In the genomic region with DNA sequence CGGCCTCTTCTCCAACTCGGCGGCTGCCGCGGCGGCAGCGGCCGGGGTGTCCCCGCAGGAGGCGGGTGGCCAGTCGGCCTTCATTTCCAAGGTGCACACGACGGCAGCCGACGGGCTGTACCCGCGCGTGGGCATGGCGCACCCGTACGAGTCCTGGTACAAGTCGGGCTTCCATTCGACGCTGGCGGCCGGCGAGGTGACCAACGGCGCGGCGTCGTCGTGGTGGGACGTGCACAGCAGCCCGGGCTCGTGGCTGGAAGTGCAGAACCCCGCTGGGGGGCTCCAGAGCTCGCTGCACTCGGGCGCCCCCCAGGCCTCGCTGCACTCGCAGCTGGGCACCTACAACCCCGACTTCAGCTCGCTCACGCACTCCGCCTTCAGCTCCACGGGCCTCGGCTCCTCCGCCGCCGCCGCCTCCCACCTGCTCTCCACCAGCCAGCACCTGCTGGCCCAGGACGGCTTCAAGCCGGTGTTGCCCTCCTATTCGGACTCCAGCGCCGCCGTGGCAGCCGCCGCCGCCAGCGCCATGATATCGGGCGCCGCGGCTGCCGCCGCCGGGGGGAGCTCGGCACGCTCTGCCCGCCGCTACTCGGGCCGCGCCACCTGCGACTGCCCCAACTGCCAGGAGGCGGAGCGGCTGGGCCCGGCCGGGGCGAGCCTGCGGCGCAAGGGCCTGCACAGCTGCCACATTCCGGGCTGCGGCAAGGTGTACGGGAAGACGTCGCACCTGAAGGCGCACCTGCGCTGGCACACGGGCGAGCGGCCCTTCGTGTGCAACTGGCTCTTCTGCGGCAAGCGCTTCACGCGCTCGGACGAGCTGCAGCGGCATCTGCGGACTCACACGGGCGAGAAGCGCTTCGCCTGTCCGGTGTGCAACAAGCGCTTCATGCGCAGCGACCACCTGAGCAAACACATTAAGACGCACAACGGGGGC, we compare ENCODE assay signal across 1 cellular context.
TF ChIP-seq lines count a peak whose summit lies in the region.

No MANE protein-coding gene starts in this region.

TF ChIP-seq in HEK293, 187 proteins besides CTCF, POLR2A, EP300 and RAD21 (continued from another document and continues in another):
- TF ChIP-seq, protein P1, sequence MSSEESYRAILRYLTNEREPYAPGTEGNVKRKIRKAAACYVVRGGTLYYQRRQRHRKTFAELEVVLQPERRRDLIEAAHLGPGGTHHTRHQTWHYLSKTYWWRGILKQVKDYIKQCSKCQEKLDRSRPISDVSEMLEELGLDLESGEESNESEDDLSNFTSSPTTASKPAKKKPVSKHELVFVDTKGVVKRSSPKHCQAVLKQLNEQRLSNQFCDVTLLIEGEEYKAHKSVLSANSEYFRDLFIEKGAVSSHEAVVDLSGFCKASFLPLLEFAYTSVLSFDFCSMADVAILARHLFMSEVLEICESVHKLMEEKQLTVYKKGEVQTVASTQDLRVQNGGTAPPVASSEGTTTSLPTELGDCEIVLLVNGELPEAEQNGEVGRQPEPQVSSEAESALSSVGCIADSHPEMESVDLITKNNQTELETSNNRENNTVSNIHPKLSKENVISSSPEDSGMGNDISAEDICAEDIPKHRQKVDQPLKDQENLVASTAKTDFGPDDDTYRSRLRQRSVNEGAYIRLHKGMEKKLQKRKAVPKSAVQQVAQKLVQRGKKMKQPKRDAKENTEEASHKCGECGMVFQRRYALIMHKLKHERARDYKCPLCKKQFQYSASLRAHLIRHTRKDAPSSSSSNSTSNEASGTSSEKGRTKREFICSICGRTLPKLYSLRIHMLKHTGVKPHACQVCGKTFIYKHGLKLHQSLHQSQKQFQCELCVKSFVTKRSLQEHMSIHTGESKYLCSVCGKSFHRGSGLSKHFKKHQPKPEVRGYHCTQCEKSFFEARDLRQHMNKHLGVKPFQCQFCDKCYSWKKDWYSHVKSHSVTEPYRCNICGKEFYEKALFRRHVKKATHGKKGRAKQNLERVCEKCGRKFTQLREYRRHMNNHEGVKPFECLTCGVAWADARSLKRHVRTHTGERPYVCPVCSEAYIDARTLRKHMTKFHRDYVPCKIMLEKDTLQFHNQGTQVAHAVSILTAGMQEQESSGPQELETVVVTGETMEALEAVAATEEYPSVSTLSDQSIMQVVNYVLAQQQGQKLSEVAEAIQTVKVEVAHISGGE (tag by site-specific recombination; conservative IDR thresholded peaks at IDR 0.05; ENCODE audit: low read depth) = no peak
- TF ChIP-seq ZNF23 (tag by site-specific recombination; IDR thresholded peaks at IDR 0.05; ENCODE audit: borderline replicate concordance) = no peak
- no peak for TF ChIP-seq ZNF2 (tag by site-specific recombination; IDR thresholded peaks at IDR 0.05)
- no peak for TF ChIP-seq ZNF146 (tag by site-specific recombination; IDR thresholded peaks at IDR 0.05)
- TF ChIP-seq YY2 (tag by site-specific recombination; IDR thresholded peaks at IDR 0.05) = no peak
- TF ChIP-seq, protein P2, sequence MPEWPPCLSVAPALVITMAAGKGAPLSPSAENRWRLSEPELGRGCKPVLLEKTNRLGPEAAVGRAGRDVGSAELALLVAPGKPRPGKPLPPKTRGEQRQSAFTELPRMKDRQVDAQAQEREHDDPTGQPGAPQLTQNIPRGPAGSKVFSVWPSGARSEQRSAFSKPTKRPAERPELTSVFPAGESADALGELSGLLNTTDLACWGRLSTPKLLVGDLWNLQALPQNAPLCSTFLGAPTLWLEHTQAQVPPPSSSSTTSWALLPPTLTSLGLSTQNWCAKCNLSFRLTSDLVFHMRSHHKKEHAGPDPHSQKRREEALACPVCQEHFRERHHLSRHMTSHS (tag by site-specific recombination; IDR thresholded peaks at IDR 0.05) = no peak
- TF ChIP-seq ZNF416 (tag by site-specific recombination; IDR thresholded peaks at IDR 0.05) = no peak
- no peak for TF ChIP-seq KLF16 (tag by site-specific recombination; IDR thresholded peaks at IDR 0.05)
- TF ChIP-seq ZNF214 (tag by site-specific recombination; IDR thresholded peaks at IDR 0.05; ENCODE audit: borderline replicate concordance) = no peak
- peak; percentile 26; the same call in 1 of the 2 replicates for TF ChIP-seq KLF10 (tag by site-specific recombination; IDR thresholded peaks at IDR 0.05)
- TF ChIP-seq ZNF391 (tag by site-specific recombination; IDR thresholded peaks at IDR 0.05; ENCODE audit: borderline replicate concordance, low read depth) = no peak
- TF ChIP-seq ZNF521 (tag by site-specific recombination; IDR thresholded peaks at IDR 0.05) = no peak
- TF ChIP-seq ZNF621 (tag by site-specific recombination; IDR thresholded peaks at IDR 0.05) = no peak
- TF ChIP-seq ZNF596 (tag by site-specific recombination; IDR thresholded peaks at IDR 0.05) = no peak
- TF ChIP-seq YY1 (tag by site-specific recombination; IDR thresholded peaks at IDR 0.05) = no peak
- TF ChIP-seq ZNF558 (tag by site-specific recombination; IDR thresholded peaks at IDR 0.05) = no peak
- TF ChIP-seq, protein P3, sequence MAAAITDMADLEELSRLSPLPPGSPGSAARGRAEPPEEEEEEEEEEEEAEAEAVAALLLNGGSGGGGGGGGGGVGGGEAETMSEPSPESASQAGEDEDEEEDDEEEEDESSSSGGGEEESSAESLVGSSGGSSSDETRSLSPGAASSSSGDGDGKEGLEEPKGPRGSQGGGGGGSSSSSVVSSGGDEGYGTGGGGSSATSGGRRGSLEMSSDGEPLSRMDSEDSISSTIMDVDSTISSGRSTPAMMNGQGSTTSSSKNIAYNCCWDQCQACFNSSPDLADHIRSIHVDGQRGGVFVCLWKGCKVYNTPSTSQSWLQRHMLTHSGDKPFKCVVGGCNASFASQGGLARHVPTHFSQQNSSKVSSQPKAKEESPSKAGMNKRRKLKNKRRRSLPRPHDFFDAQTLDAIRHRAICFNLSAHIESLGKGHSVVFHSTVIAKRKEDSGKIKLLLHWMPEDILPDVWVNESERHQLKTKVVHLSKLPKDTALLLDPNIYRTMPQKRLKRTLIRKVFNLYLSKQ (tag by site-specific recombination; IDR thresholded peaks at IDR 0.05; ENCODE audit: borderline replicate concordance) = no peak
- 0 out of 2 replicates have a peak, but pooled peaks have one; percentile 17 for TF ChIP-seq ZNF423 (tag by site-specific recombination; IDR thresholded peaks at IDR 0.05)
- TF ChIP-seq ZNF707 (tag by site-specific recombination; IDR thresholded peaks at IDR 0.05) = no peak
- TF ChIP-seq ZBTB17 (tag by site-specific recombination; IDR thresholded peaks at IDR 0.05) = no peak
- no peak for TF ChIP-seq ZNF623 (tag by site-specific recombination; IDR thresholded peaks at IDR 0.05)
- TF ChIP-seq ZSCAN16 (tag by site-specific recombination; IDR thresholded peaks at IDR 0.05) = no peak
- no peak for TF ChIP-seq OVOL3 (tag by site-specific recombination; IDR thresholded peaks at IDR 0.05)
- TF ChIP-seq, protein P4, sequence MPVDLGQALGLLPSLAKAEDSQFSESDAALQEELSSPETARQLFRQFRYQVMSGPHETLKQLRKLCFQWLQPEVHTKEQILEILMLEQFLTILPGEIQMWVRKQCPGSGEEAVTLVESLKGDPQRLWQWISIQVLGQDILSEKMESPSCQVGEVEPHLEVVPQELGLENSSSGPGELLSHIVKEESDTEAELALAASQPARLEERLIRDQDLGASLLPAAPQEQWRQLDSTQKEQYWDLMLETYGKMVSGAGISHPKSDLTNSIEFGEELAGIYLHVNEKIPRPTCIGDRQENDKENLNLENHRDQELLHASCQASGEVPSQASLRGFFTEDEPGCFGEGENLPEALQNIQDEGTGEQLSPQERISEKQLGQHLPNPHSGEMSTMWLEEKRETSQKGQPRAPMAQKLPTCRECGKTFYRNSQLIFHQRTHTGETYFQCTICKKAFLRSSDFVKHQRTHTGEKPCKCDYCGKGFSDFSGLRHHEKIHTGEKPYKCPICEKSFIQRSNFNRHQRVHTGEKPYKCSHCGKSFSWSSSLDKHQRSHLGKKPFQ (tag by site-specific recombination; IDR thresholded peaks at IDR 0.05) = no peak
- no peak for TF ChIP-seq GLI2 (tag by site-specific recombination; IDR thresholded peaks at IDR 0.05; ENCODE audit: borderline replicate concordance, low read depth)
- TF ChIP-seq, protein P5, sequence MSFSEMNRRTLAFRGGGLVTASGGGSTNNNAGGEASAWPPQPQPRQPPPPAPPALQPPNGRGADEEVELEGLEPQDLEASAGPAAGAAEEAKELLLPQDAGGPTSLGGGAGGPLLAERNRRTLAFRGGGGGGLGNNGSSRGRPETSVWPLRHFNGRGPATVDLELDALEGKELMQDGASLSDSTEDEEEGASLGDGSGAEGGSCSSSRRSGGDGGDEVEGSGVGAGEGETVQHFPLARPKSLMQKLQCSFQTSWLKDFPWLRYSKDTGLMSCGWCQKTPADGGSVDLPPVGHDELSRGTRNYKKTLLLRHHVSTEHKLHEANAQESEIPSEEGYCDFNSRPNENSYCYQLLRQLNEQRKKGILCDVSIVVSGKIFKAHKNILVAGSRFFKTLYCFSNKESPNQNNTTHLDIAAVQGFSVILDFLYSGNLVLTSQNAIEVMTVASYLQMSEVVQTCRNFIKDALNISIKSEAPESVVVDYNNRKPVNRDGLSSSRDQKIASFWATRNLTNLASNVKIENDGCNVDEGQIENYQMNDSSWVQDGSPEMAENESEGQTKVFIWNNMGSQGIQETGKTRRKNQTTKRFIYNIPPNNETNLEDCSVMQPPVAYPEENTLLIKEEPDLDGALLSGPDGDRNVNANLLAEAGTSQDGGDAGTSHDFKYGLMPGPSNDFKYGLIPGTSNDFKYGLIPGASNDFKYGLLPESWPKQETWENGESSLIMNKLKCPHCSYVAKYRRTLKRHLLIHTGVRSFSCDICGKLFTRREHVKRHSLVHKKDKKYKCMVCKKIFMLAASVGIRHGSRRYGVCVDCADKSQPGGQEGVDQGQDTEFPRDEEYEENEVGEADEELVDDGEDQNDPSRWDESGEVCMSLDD (tag by site-specific recombination; IDR thresholded peaks at IDR 0.05) = peak; percentile 49; the same call in 1 of the 2 replicates
- no peak for TF ChIP-seq ZNF670 (tag by site-specific recombination; IDR thresholded peaks at IDR 0.05; ENCODE audit: low read depth)
- TF ChIP-seq, protein P6, sequence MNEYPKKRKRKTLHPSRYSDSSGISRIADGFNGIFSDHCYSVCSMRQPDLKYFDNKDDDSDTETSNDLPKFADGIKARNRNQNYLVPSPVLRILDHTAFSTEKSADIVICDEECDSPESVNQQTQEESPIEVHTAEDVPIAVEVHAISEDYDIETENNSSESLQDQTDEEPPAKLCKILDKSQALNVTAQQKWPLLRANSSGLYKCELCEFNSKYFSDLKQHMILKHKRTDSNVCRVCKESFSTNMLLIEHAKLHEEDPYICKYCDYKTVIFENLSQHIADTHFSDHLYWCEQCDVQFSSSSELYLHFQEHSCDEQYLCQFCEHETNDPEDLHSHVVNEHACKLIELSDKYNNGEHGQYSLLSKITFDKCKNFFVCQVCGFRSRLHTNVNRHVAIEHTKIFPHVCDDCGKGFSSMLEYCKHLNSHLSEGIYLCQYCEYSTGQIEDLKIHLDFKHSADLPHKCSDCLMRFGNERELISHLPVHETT (tag by site-specific recombination; IDR thresholded peaks at IDR 0.05) = no peak
- TF ChIP-seq ZNF155 (tag by site-specific recombination; IDR thresholded peaks at IDR 0.05) = no peak
- 0 out of 2 replicates have a peak, but pooled peaks have one; percentile 64 for TF ChIP-seq ZNF777 (tag by site-specific recombination; IDR thresholded peaks at IDR 0.05; ENCODE audit: borderline replicate concordance)
- no peak for TF ChIP-seq ZNF654 (tag by site-specific recombination; IDR thresholded peaks at IDR 0.05; ENCODE audit: low read depth)
- TF ChIP-seq ZNF48 (tag by site-specific recombination; IDR thresholded peaks at IDR 0.05) = no peak
- TF ChIP-seq ZNF548 (tag by site-specific recombination; IDR thresholded peaks at IDR 0.05) = no peak
- TF ChIP-seq ZNF157 (tag by site-specific recombination; IDR thresholded peaks at IDR 0.05) = no peak
- TF ChIP-seq, protein P7, sequence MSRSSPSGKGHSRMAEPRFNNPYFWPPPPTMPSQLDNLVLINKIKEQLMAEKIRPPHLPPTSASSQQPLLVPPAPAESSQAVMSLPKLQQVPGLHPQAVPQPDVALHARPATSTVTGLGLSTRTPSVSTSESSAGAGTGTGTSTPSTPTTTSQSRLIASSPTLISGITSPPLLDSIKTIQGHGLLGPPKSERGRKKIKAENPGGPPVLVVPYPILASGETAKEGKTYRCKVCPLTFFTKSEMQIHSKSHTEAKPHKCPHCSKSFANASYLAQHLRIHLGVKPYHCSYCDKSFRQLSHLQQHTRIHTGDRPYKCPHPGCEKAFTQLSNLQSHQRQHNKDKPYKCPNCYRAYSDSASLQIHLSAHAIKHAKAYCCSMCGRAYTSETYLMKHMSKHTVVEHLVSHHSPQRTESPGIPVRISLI (tag by site-specific recombination; IDR thresholded peaks at IDR 0.05) = no peak
- TF ChIP-seq ZNF366 (tag by site-specific recombination; conservative IDR thresholded peaks at IDR 0.05) = no peak
- TF ChIP-seq ZNF501 (tag by site-specific recombination; IDR thresholded peaks at IDR 0.05) = no peak
- TF ChIP-seq, protein P8, sequence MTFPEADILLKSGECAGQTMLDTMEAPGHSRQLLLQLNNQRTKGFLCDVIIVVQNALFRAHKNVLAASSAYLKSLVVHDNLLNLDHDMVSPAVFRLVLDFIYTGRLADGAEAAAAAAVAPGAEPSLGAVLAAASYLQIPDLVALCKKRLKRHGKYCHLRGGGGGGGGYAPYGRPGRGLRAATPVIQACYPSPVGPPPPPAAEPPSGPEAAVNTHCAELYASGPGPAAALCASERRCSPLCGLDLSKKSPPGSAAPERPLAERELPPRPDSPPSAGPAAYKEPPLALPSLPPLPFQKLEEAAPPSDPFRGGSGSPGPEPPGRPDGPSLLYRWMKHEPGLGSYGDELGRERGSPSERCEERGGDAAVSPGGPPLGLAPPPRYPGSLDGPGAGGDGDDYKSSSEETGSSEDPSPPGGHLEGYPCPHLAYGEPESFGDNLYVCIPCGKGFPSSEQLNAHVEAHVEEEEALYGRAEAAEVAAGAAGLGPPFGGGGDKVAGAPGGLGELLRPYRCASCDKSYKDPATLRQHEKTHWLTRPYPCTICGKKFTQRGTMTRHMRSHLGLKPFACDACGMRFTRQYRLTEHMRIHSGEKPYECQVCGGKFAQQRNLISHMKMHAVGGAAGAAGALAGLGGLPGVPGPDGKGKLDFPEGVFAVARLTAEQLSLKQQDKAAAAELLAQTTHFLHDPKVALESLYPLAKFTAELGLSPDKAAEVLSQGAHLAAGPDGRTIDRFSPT (tag by site-specific recombination; IDR thresholded peaks at IDR 0.05) = peak; percentile 36; the same call in 1 of the 2 replicates
- no peak for TF ChIP-seq KLF1 (tag by site-specific recombination; IDR thresholded peaks at IDR 0.05)
- TF ChIP-seq ZNF529 (tag by site-specific recombination; IDR thresholded peaks at IDR 0.05; ENCODE audit: insufficient replicate concordance) = no peak
- no peak for TF ChIP-seq ZNF114 (tag by site-specific recombination; IDR thresholded peaks at IDR 0.05)
- TF ChIP-seq ZNF629 (tag by site-specific recombination; IDR thresholded peaks at IDR 0.05) = no peak
- TF ChIP-seq MYNN (tag by site-specific recombination; IDR thresholded peaks at IDR 0.05; ENCODE audit: borderline replicate concordance) = no peak
- TF ChIP-seq ZNF169 (tag by site-specific recombination; IDR thresholded peaks at IDR 0.05) = no peak
- TF ChIP-seq ZNF510 (tag by site-specific recombination; IDR thresholded peaks at IDR 0.05; ENCODE audit: insufficient replicate concordance) = no peak
- TF ChIP-seq ZNF140 (tag by site-specific recombination; IDR thresholded peaks at IDR 0.05) = no peak
